ENCODE assay signal across 10 cellular contexts in genomic region chr3:86245360-86245759, GRCh38.
DNase-seq lines count a peak whose midpoint lies in the region; ATAC-seq and TF ChIP-seq lines count a peak whose summit lies in the region.
"Had no signal": no experiment of that assay in that cellular context is flagged by ENCODE, and none has a peak within 500 bp of the region (broad histone marks: within the 10 kb centered on the region; RNA-seq: fewer than 3 reads in every experiment).

No MANE protein-coding gene starts in this region.

- no peak overlapping the region for H3K27ac ChIP-seq in RWPE1

- H3K27me3 ChIP-seq in neuron (ENCODE audit: insufficient read depth, low read length) = no peaks in the 10 kb centered on the region

- H3K36me3 ChIP-seq in neuron (ENCODE audit: insufficient read depth, low read length) = no peaks in the 10 kb centered on the region

- H2AFZ ChIP-seq in neuron (ENCODE audit: low read depth, low read length) = peak overlapping the region; percentile 31

- H3K4me1 ChIP-seq in neuron (ENCODE audit: insufficient read depth, low read length) = peaks cover 4% of the 10 kb centered on the region

- DNase-seq in HEK293T (ENCODE audit: extremely low spot score) = peak; percentile 7
- DNase-seq in NCI-H2227 treated with DMSO at 0.1 percent for 48 hours (lab: John Stamatoyannopoulos, UW) = peak; percentile 28
- peak; percentile 9 for DNase-seq in choroid plexus epithelial cell (ENCODE audit: low read depth)
- DNase-seq in C1 segment of cervical spinal cord (lab: John Stamatoyannopoulos, UW) = no peak
- no peak for DNase-seq in NOMO-1 (lab: John Stamatoyannopoulos, UW; ENCODE audit: unreplicated experiment in 2 of 2)
- DNase-seq in RWPE1 (ENCODE audit: low spot score) = no peak
- DNase-seq: activated naive CD4-positive, alpha-beta T cell treated with anti-CD3 and anti-CD28 coated beads, Interleukin-2, amount 10 ng/mL, durations not matched to agents 7 days and 5 days; EL had no signal

- POLR2A ChIA-PET in HEK293T (lab: Yijun Ruan, JAX) = no interaction called here
- POLR2A ChIA-PET in RWPE1 (lab: Yijun Ruan, JAX; ENCODE audit: low non-redundant PET) = no interaction called here

- CTCF ChIA-PET in HEK293T (lab: Yijun Ruan, JAX) = interaction anchor here (1.0 kb wide), 1 partner anchor 420 kb away, joined by 4 read pairs; no protein-coding TSS in a partner anchor
- CTCF ChIA-PET in RWPE1 (lab: Yijun Ruan, JAX) = interaction anchor here (0.6 to 0.9 kb wide), 2 partner anchors 412 to 426 kb away, joined by 3 to 4 read pairs; no protein-coding TSS in a partner anchor

- TF ChIP-seq CTCF in choroid plexus epithelial cell (conservative IDR thresholded peaks at IDR 0.05; ENCODE audit: low read depth, low read length) (peak; percentile 41), RWPE1 (conservative IDR thresholded peaks at IDR 0.05; ENCODE audit: low read depth) (no peak)

- H3K4me3 ChIP-seq in choroid plexus epithelial cell (ENCODE audit: low read depth, low read length) (no peak overlapping the region), neuron (ENCODE audit: low read length) (peak overlapping the region; percentile 36)

- H3K9me3 ChIP-seq in neuron (ENCODE audit: low read length) = no peaks in the 10 kb centered on the region

- ATAC-seq in HG03439 (IDR thresholded peaks at IDR 0.05; ENCODE audit: unreplicated experiment) = no peak

TF ChIP-seq in HEK293T, 16 proteins besides CTCF, POLR2A, EP300 and RAD21:
- TF ChIP-seq ARNT (IDR thresholded peaks at IDR 0.05) (no peak), FOXM1 (IDR thresholded peaks at IDR 0.05; ENCODE audit: borderline replicate concordance) (no peak), PKNOX1 (IDR thresholded peaks at IDR 0.05) (no peak), BHLHE40 (IDR thresholded peaks at IDR 0.05; ENCODE audit: borderline replicate concordance) (no peak), FOXK2 (IDR thresholded peaks at IDR 0.05) (no peak), ELF4 (IDR thresholded peaks at IDR 0.05) (no peak), L3MBTL2 (conservative IDR thresholded peaks at IDR 0.05) (no peak), SUZ12 (IDR thresholded peaks at IDR 0.05) (no peak), ZNF384 (IDR thresholded peaks at IDR 0.05) (no peak), FOXA1 (IDR thresholded peaks at IDR 0.05) (no peak), TARDBP (IDR thresholded peaks at IDR 0.05) (no peak), HDGF (IDR thresholded peaks at IDR 0.05; ENCODE audit: borderline replicate concordance) (no peak), LEF1 (IDR thresholded peaks at IDR 0.05; ENCODE audit: borderline replicate concordance) (no peak), CTBP1 (IDR thresholded peaks at IDR 0.05; ENCODE audit: borderline replicate concordance) (no peak), NFRKB (IDR thresholded peaks at IDR 0.05) (no peak), SP1 (IDR thresholded peaks at IDR 0.05) (no peak)
TF ChIP-seq in HEK293T: peak in this region for 0.

Comparison
In these comparisons a context has a peak if more than half of its experiments do, and no peak if none do; other contexts are left out.
1. DNase-seq: peak in HEK293T (single experiment), NCI-H2227 treated with DMSO at 0.1 percent for 48 hours (single experiment) and choroid plexus epithelial cell (single experiment); none in C1 segment of cervical spinal cord (0 of 14), NOMO-1 (0 of 2) and RWPE1 (single experiment).